ENCODE assay signal across 3 cellular contexts in the genomic region with DNA sequence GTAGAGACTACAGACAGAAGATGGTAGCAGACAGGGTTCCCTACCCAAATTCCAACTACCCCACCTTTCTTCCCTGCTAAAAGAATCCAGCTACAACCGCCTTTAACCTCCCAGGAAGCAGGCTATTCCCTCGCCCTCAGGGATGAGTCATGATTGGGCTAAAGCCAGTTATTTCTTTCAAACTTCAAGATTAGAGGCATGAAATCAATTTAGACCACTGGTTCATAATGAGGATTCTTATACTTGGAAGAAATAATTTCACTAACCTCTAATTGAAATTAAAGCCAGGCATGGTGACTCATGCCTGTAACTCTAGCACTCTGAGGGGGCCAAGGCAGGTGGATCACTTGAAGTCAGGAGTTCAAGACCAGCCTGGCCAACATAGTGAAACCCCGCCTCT.
TF ChIP-seq lines count a peak whose summit lies in the region.

No MANE protein-coding gene starts in this region.

TF ChIP-seq in liver, 16 proteins besides CTCF, POLR2A, EP300 and RAD21:
- TF ChIP-seq TAF1 (conservative IDR thresholded peaks at IDR 0.05) (no peak), JUND (IDR thresholded peaks at IDR 0.05) (peak; percentile 68 to 76)

TF ChIP-seq in HepG2, 621 proteins besides CTCF, POLR2A, EP300 and RAD21:
- TF ChIP-seq ZNF7 (CRISPR knock-in tag; IDR thresholded peaks at IDR 0.05) (no peak), NFIB (CRISPR knock-in tag; IDR thresholded peaks at IDR 0.05; ENCODE audit: borderline replicate concordance) (no peak), NAIF1 (CRISPR knock-in tag; IDR thresholded peaks at IDR 0.05; ENCODE audit: borderline replicate concordance) (no peak), ZNF678 (CRISPR knock-in tag; IDR thresholded peaks at IDR 0.05) (no peak), ZNF629 (CRISPR knock-in tag; conservative IDR thresholded peaks at IDR 0.05) (no peak), ELF4 (CRISPR knock-in tag; IDR thresholded peaks at IDR 0.05; ENCODE audit: borderline replicate concordance) (no peak), MZF1 (CRISPR knock-in tag; IDR thresholded peaks at IDR 0.05; ENCODE audit: borderline replicate concordance) (no peak), MAFG (CRISPR knock-in tag; IDR thresholded peaks at IDR 0.05) (no peak), ZNF224 (CRISPR knock-in tag; IDR thresholded peaks at IDR 0.05) (no peak), RBAK (CRISPR knock-in tag; IDR thresholded peaks at IDR 0.05) (no peak), MBD4 (IDR thresholded peaks at IDR 0.05; ENCODE audit: borderline replicate concordance, low read length) (no peak), ZFP36L1 (CRISPR knock-in tag; IDR thresholded peaks at IDR 0.05) (no peak), ZBTB3 (CRISPR knock-in tag; IDR thresholded peaks at IDR 0.05; ENCODE audit: borderline replicate concordance, low read depth) (no peak), ATF7 (IDR thresholded peaks at IDR 0.05) (no peak), ATF7 (CRISPR knock-in tag; IDR thresholded peaks at IDR 0.05) (no peak)
- TF ChIP-seq, protein P1, sequence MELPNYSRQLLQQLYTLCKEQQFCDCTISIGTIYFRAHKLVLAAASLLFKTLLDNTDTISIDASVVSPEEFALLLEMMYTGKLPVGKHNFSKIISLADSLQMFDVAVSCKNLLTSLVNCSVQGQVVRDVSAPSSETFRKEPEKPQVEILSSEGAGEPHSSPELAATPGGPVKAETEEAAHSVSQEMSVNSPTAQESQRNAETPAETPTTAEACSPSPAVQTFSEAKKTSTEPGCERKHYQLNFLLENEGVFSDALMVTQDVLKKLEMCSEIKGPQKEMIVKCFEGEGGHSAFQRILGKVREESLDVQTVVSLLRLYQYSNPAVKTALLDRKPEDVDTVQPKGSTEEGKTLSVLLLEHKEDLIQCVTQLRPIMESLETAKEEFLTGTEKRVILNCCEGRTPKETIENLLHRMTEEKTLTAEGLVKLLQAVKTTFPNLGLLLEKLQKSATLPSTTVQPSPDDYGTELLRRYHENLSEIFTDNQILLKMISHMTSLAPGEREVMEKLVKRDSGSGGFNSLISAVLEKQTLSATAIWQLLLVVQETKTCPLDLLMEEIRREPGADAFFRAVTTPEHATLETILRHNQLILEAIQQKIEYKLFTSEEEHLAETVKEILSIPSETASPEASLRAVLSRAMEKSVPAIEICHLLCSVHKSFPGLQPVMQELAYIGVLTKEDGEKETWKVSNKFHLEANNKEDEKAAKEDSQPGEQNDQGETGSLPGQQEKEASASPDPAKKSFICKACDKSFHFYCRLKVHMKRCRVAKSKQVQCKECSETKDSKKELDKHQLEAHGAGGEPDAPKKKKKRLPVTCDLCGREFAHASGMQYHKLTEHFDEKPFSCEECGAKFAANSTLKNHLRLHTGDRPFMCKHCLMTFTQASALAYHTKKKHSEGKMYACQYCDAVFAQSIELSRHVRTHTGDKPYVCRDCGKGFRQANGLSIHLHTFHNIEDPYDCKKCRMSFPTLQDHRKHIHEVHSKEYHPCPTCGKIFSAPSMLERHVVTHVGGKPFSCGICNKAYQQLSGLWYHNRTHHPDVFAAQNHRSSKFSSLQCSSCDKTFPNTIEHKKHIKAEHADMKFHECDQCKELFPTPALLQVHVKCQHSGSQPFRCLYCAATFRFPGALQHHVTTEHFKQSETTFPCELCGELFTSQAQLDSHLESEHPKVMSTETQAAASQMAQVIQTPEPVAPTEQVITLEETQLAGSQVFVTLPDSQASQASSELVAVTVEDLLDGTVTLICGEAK (IDR thresholded peaks at IDR 0.05) = no peak
- TF ChIP-seq, protein P1 (CRISPR knock-in tag; IDR thresholded peaks at IDR 0.05) = no peak
- TF ChIP-seq, protein P2, sequence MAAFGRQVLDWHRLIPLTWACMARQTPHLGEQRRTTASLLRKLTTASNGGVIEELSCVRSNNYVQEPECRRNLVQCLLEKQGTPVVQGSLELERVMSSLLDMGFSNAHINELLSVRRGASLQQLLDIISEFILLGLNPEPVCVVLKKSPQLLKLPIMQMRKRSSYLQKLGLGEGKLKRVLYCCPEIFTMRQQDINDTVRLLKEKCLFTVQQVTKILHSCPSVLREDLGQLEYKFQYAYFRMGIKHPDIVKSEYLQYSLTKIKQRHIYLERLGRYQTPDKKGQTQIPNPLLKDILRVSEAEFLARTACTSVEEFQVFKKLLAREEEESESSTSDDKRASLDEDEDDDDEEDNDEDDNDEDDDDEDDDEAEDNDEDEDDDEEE (CRISPR knock-in tag; IDR thresholded peaks at IDR 0.05) = no peak
- TF ChIP-seq, protein P3, sequence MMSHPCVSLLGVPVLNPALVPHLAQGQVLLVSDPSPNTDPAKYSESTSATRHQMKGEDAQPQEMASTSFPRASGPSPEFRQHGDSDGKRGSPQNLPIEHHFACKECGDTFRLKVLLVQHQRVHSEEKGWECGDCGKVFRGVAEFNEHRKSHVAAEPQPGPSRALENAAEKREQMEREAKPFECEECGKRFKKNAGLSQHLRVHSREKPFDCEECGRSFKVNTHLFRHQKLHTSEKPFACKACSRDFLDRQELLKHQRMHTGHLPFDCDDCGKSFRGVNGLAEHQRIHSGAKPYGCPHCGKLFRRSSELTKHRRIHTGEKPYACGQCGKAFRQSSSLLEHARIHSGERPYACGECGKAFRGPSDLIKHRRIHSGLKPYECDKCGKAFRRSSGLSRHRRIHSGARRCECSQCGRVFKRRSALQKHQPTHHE (CRISPR knock-in tag; IDR thresholded peaks at IDR 0.05; ENCODE audit: borderline replicate concordance) = no peak

TF ChIP-seq in WTC11, 78 proteins besides CTCF, POLR2A, EP300 and RAD21 (continued from another document):
- TF ChIP-seq EMX1 (CRISPR knock-in tag; IDR thresholded peaks at IDR 0.05) (no peak), NFYB (CRISPR knock-in tag; conservative IDR thresholded peaks at IDR 0.05; ENCODE audit: low read depth) (no peak)
- TF ChIP-seq, protein P4, sequence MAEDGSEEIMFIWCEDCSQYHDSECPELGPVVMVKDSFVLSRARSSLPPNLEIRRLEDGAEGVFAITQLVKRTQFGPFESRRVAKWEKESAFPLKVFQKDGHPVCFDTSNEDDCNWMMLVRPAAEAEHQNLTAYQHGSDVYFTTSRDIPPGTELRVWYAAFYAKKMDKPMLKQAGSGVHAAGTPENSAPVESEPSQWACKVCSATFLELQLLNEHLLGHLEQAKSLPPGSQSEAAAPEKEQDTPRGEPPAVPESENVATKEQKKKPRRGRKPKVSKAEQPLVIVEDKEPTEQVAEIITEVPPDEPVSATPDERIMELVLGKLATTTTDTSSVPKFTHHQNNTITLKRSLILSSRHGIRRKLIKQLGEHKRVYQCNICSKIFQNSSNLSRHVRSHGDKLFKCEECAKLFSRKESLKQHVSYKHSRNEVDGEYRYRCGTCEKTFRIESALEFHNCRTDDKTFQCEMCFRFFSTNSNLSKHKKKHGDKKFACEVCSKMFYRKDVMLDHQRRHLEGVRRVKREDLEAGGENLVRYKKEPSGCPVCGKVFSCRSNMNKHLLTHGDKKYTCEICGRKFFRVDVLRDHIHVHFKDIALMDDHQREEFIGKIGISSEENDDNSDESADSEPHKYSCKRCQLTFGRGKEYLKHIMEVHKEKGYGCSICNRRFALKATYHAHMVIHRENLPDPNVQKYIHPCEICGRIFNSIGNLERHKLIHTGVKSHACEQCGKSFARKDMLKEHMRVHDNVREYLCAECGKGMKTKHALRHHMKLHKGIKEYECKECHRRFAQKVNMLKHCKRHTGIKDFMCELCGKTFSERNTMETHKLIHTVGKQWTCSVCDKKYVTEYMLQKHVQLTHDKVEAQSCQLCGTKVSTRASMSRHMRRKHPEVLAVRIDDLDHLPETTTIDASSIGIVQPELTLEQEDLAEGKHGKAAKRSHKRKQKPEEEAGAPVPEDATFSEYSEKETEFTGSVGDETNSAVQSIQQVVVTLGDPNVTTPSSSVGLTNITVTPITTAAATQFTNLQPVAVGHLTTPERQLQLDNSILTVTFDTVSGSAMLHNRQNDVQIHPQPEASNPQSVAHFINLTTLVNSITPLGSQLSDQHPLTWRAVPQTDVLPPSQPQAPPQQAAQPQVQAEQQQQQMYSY (CRISPR knock-in tag; IDR thresholded peaks at IDR 0.05) = no peak
TF ChIP-seq in WTC11: peak in this region for 0.
